ENCODE assay signal across 25 cellular contexts in the genomic region with DNA sequence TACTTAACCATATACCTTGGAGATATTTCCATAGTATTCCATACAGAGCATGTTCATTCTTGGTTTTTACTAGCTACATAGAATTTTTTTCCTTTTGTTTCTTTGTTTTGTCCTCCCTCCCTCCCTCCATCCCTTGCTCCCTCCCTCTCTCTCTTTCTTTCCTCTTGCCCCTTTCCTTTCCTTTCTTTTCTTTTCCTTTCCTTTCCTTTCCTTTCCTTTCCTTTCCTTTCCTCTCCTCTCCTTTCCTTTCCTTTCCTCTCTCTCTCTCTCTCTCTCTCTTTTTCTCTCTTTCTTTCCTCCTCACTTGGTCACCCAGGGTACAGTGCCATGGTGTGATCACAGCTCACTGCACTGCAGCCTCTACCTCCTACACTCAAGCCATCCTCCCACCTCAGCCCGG.
"Had no signal": no experiment of that assay in that cellular context is flagged by ENCODE, and none has a peak within 500 bp of the region (broad histone marks: within the 10 kb centered on the region; RNA-seq: fewer than 3 reads in every experiment).

No MANE protein-coding gene starts in this region.

- FAIRE-seq: islet of Langerhans, pancreas had no signal

- H3K4me1 Mint-ChIP-seq: naive thymus-derived CD8-positive, alpha-beta T cell; stimulated activated naive B cell treated with anti-CD40 and anti-IgM and Interleukin-4, amounts not matched to agents 10 μg/mL and 1 μg/mL and 100 μg/mL, for 72 hours had no signal

- H3K27me3 Mint-ChIP-seq: effector memory CD8-positive, alpha-beta T cell; progenitor cell of endocrine pancreas had no signal

- H3K4me3 Mint-ChIP-seq: dendritic cell treated with granulocyte-macrophage colony-stimulating factor and Interleukin-4, amounts not matched to agents 40 ng/mL and 50 ng/mL, for 4 days; effector memory CD8-positive, alpha-beta T cell; naive thymus-derived CD8-positive, alpha-beta T cell; neural progenitor cell; stimulated activated naive B cell treated with anti-CD40 and anti-IgM and Interleukin-4, amounts not matched to agents 10 μg/mL and 1 μg/mL and 100 μg/mL, for 72 hours had no signal

- H3K27ac Mint-ChIP-seq: dendritic cell treated with granulocyte-macrophage colony-stimulating factor and Interleukin-4, amounts not matched to agents 40 ng/mL and 50 ng/mL, for 4 days; effector memory CD8-positive, alpha-beta T cell; naive thymus-derived CD8-positive, alpha-beta T cell; neural progenitor cell; progenitor cell of endocrine pancreas; stimulated activated naive B cell treated with anti-CD40 and anti-IgM and Interleukin-4, amounts not matched to agents 10 μg/mL and 1 μg/mL and 100 μg/mL, for 72 hours had no signal

- ATAC-seq: effector memory CD8-positive, alpha-beta T cell; gastrocnemius medialis; left lobe of liver; mucosa of descending colon; naive thymus-derived CD8-positive, alpha-beta T cell; pancreas; right cardiac atrium; stimulated activated naive B cell treated with anti-CD40 and anti-IgM and Interleukin-4, amounts not matched to agents 10 μg/mL and 1 μg/mL and 100 μg/mL, for 72 hours; upper lobe of right lung had no signal

- H3K36me3 ChIP-seq: esophagus muscularis mucosa, gastrocnemius medialis, heart right ventricle, neural progenitor cell, pancreas, stomach, thyroid gland, upper lobe of right lung, vagina had no signal

- H3K27ac ChIP-seq: epithelial cell of prostate, esophagus muscularis mucosa, gastrocnemius medialis, neural progenitor cell, pancreas, stomach, thyroid gland, upper lobe of right lung, vagina had no signal

- DNase-seq: effector memory CD8-positive, alpha-beta T cell; gastrocnemius medialis; heart right ventricle; hypothalamus; kidney glomerular epithelial cell; mammary epithelial cell; mucosa of descending colon; naive thymus-derived CD8-positive, alpha-beta T cell; nucleus accumbens; pancreas; right cardiac atrium; stimulated activated CD4-positive, alpha-beta T cell treated with anti-CD3 and anti-CD28 coated beads, Interleukin-4, amount 100 ng/mL, for 24 hours; stimulated activated naive B cell treated with anti-CD40 and anti-IgM and Interleukin-4, amounts not matched to agents 10 μg/mL and 1 μg/mL and 100 μg/mL, for 72 hours; stomach; substantia nigra; thyroid gland; upper lobe of right lung had no signal

- H3K4me3 ChIP-seq: esophagus muscularis mucosa, gastrocnemius medialis, heart right ventricle, mucosa of descending colon, neural progenitor cell, pancreas, stomach, thyroid gland, upper lobe of right lung, vagina had no signal

- H3K9me3 Mint-ChIP-seq: dendritic cell treated with granulocyte-macrophage colony-stimulating factor and Interleukin-4, amounts not matched to agents 40 ng/mL and 50 ng/mL, for 4 days; effector memory CD8-positive, alpha-beta T cell had no signal

- H3K9me3 ChIP-seq: esophagus muscularis mucosa, gastrocnemius medialis, mucosa of descending colon, pancreas, stomach, thyroid gland, upper lobe of right lung, vagina had no signal

- H3K4me1 ChIP-seq: esophagus muscularis mucosa, gastrocnemius medialis, pancreas, thyroid gland, upper lobe of right lung, vagina had no signal

- H3K27me3 ChIP-seq: esophagus muscularis mucosa, gastrocnemius medialis, heart right ventricle, neural progenitor cell, pancreas, stomach, thyroid gland, upper lobe of right lung, vagina had no signal
